ENCODE assay signal across 1 cellular context in genomic region chr1:187383366-187383765, GRCh38.
TF ChIP-seq lines count a peak whose summit lies in the region.

No MANE protein-coding gene starts in this region.

TF ChIP-seq in SK-N-SH, 30 proteins besides CTCF, POLR2A, EP300 and RAD21 (continued from another document):
- TF ChIP-seq, protein P1, sequence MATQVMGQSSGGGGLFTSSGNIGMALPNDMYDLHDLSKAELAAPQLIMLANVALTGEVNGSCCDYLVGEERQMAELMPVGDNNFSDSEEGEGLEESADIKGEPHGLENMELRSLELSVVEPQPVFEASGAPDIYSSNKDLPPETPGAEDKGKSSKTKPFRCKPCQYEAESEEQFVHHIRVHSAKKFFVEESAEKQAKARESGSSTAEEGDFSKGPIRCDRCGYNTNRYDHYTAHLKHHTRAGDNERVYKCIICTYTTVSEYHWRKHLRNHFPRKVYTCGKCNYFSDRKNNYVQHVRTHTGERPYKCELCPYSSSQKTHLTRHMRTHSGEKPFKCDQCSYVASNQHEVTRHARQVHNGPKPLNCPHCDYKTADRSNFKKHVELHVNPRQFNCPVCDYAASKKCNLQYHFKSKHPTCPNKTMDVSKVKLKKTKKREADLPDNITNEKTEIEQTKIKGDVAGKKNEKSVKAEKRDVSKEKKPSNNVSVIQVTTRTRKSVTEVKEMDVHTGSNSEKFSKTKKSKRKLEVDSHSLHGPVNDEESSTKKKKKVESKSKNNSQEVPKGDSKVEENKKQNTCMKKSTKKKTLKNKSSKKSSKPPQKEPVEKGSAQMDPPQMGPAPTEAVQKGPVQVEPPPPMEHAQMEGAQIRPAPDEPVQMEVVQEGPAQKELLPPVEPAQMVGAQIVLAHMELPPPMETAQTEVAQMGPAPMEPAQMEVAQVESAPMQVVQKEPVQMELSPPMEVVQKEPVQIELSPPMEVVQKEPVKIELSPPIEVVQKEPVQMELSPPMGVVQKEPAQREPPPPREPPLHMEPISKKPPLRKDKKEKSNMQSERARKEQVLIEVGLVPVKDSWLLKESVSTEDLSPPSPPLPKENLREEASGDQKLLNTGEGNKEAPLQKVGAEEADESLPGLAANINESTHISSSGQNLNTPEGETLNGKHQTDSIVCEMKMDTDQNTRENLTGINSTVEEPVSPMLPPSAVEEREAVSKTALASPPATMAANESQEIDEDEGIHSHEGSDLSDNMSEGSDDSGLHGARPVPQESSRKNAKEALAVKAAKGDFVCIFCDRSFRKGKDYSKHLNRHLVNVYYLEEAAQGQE (IDR thresholded peaks at IDR 0.05; ENCODE audit: low read depth, low read length): no peak
